Comparison of ENCODE assay signal across 1 cellular context in the genomic region with DNA sequence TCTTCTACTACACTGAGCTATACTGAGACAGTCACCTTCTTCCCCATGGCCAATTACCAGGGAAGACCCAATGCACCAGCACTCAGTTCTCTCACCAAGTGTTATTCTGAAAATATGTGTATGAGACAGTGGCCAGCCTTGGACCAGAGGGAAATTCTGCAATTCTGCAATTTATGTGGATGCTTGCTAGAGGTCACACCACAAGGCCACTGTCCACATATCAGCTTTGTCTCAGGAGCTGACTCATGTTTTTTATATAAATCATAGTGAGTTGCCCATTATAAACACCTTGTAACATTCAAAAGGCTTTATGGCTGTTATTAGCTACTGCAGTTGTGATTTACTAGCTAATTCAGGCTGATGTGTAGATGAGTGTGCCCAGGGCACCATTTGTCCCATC.
TF ChIP-seq lines count a peak whose summit lies in the region.

No MANE protein-coding gene starts in this region.

TF ChIP-seq in H1, 55 proteins besides CTCF, POLR2A, EP300 and RAD21 (continued from another document):
- TF ChIP-seq, protein P1, sequence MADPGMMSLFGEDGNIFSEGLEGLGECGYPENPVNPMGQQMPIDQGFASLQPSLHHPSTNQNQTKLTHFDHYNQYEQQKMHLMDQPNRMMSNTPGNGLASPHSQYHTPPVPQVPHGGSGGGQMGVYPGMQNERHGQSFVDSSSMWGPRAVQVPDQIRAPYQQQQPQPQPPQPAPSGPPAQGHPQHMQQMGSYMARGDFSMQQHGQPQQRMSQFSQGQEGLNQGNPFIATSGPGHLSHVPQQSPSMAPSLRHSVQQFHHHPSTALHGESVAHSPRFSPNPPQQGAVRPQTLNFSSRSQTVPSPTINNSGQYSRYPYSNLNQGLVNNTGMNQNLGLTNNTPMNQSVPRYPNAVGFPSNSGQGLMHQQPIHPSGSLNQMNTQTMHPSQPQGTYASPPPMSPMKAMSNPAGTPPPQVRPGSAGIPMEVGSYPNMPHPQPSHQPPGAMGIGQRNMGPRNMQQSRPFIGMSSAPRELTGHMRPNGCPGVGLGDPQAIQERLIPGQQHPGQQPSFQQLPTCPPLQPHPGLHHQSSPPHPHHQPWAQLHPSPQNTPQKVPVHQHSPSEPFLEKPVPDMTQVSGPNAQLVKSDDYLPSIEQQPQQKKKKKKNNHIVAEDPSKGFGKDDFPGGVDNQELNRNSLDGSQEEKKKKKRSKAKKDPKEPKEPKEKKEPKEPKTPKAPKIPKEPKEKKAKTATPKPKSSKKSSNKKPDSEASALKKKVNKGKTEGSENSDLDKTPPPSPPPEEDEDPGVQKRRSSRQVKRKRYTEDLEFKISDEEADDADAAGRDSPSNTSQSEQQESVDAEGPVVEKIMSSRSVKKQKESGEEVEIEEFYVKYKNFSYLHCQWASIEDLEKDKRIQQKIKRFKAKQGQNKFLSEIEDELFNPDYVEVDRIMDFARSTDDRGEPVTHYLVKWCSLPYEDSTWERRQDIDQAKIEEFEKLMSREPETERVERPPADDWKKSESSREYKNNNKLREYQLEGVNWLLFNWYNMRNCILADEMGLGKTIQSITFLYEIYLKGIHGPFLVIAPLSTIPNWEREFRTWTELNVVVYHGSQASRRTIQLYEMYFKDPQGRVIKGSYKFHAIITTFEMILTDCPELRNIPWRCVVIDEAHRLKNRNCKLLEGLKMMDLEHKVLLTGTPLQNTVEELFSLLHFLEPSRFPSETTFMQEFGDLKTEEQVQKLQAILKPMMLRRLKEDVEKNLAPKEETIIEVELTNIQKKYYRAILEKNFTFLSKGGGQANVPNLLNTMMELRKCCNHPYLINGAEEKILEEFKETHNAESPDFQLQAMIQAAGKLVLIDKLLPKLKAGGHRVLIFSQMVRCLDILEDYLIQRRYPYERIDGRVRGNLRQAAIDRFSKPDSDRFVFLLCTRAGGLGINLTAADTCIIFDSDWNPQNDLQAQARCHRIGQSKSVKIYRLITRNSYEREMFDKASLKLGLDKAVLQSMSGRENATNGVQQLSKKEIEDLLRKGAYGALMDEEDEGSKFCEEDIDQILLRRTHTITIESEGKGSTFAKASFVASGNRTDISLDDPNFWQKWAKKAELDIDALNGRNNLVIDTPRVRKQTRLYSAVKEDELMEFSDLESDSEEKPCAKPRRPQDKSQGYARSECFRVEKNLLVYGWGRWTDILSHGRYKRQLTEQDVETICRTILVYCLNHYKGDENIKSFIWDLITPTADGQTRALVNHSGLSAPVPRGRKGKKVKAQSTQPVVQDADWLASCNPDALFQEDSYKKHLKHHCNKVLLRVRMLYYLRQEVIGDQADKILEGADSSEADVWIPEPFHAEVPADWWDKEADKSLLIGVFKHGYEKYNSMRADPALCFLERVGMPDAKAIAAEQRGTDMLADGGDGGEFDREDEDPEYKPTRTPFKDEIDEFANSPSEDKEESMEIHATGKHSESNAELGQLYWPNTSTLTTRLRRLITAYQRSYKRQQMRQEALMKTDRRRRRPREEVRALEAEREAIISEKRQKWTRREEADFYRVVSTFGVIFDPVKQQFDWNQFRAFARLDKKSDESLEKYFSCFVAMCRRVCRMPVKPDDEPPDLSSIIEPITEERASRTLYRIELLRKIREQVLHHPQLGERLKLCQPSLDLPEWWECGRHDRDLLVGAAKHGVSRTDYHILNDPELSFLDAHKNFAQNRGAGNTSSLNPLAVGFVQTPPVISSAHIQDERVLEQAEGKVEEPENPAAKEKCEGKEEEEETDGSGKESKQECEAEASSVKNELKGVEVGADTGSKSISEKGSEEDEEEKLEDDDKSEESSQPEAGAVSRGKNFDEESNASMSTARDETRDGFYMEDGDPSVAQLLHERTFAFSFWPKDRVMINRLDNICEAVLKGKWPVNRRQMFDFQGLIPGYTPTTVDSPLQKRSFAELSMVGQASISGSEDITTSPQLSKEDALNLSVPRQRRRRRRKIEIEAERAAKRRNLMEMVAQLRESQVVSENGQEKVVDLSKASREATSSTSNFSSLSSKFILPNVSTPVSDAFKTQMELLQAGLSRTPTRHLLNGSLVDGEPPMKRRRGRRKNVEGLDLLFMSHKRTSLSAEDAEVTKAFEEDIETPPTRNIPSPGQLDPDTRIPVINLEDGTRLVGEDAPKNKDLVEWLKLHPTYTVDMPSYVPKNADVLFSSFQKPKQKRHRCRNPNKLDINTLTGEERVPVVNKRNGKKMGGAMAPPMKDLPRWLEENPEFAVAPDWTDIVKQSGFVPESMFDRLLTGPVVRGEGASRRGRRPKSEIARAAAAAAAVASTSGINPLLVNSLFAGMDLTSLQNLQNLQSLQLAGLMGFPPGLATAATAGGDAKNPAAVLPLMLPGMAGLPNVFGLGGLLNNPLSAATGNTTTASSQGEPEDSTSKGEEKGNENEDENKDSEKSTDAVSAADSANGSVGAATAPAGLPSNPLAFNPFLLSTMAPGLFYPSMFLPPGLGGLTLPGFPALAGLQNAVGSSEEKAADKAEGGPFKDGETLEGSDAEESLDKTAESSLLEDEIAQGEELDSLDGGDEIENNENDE (IDR thresholded peaks at IDR 0.05; ENCODE audit: insufficient replicate concordance, low read length): no peak
- TF ChIP-seq KDM1A (IDR thresholded peaks at IDR 0.05; ENCODE audit: borderline replicate concordance, low read length): no peak
- TF ChIP-seq FOSL1 (IDR thresholded peaks at IDR 0.05; ENCODE audit: insufficient read depth, low read depth, low read length): no peak
- TF ChIP-seq SP4 (IDR thresholded peaks at IDR 0.05; ENCODE audit: low read length): no peak
- no peak for TF ChIP-seq MAFK (IDR thresholded peaks at IDR 0.05; ENCODE audit: low read depth, low read length)
- TF ChIP-seq HDAC6 (IDR thresholded peaks at IDR 0.05; ENCODE audit: low read depth, low read length): no peak
